Comparison of ENCODE assay signal across 23 cellular contexts in genomic region chr17:68542698-68543463, GRCh38. TPM values are rescaled to one million over a fixed set of nuclear protein-coding genes. Genes with fewer than 3 reads are reported as not detected.
"Had no signal": no experiment of that assay in that cellular context is flagged by ENCODE, and none has a peak within 500 bp of the region (broad histone marks: within the 10 kb centered on the region; RNA-seq: fewer than 3 reads in every experiment).

No MANE protein-coding gene starts in this region.

- ATAC-seq: activated naive CD8-positive, alpha-beta T cell treated with anti-CD3 and anti-CD28 coated beads, Interleukin-2, amount 50 U/mL, for 24 hours; activated T-helper 17 cell treated with anti-CD3 and anti-CD28 coated beads, Interleukin-2, amount 50 U/mL, for 72 hours; gastrocnemius medialis; naive thymus-derived CD8-positive, alpha-beta T cell had no signal

- H3K27me3 ChIP-seq: breast epithelium, gastrocnemius medialis, heart right ventricle had no signal

- H3K4me1 ChIP-seq: breast epithelium, parathyroid adenoma had no signal

- H3K9ac ChIP-seq: parathyroid adenoma had no signal

- FAIRE-seq: islet of Langerhans, small intestine had no signal

- H3K4me3 ChIP-seq: breast epithelium, gastrocnemius medialis, heart right ventricle had no signal

- H3K27ac Mint-ChIP-seq: activated naive CD8-positive, alpha-beta T cell treated with anti-CD3 and anti-CD28 coated beads, Interleukin-2, amount 50 U/mL, for 24 hours; activated T-helper 17 cell treated with anti-CD3 and anti-CD28 coated beads, Interleukin-2, amount 50 U/mL, for 72 hours; dendritic cell treated with granulocyte-macrophage colony-stimulating factor and Interleukin-4, amounts not matched to agents 40 ng/mL and 50 ng/mL, for 4 days; stimulated activated naive CD8-positive, alpha-beta T cell treated with anti-CD3 and anti-CD28 coated beads, Interleukin-15, Interleukin-2, amounts not matched to agents 100 ng/mL and 50 ng/mL, for 24 hours; T-helper 2 cell treated with Interferon-gamma antibody and Interleukin-4, amounts not matched to agents 5 μg/mL and 100 μg/mL, for 36 hours had no signal

- H3K4me3 Mint-ChIP-seq: activated naive CD8-positive, alpha-beta T cell treated with anti-CD3 and anti-CD28 coated beads, Interleukin-2, amount 50 U/mL, for 24 hours; activated T-helper 17 cell treated with anti-CD3 and anti-CD28 coated beads, Interleukin-2, amount 50 U/mL, for 72 hours; dendritic cell treated with granulocyte-macrophage colony-stimulating factor and Interleukin-4, amounts not matched to agents 40 ng/mL and 50 ng/mL, for 4 days; naive thymus-derived CD8-positive, alpha-beta T cell; stimulated activated naive CD8-positive, alpha-beta T cell treated with anti-CD3 and anti-CD28 coated beads, Interleukin-15, Interleukin-2, amounts not matched to agents 100 ng/mL and 50 ng/mL, for 24 hours; T-helper 2 cell treated with Interferon-gamma antibody and Interleukin-4, amounts not matched to agents 5 μg/mL and 100 μg/mL, for 36 hours had no signal

- H3K27me3 Mint-ChIP-seq: activated naive CD8-positive, alpha-beta T cell treated with anti-CD3 and anti-CD28 coated beads, Interleukin-2, amount 50 U/mL, for 24 hours; activated T-helper 17 cell treated with anti-CD3 and anti-CD28 coated beads, Interleukin-2, amount 50 U/mL, for 72 hours; dendritic cell treated with granulocyte-macrophage colony-stimulating factor and Interleukin-4, amounts not matched to agents 40 ng/mL and 50 ng/mL, for 4 days; naive thymus-derived CD8-positive, alpha-beta T cell; stimulated activated naive CD8-positive, alpha-beta T cell treated with anti-CD3 and anti-CD28 coated beads, Interleukin-15, Interleukin-2, amounts not matched to agents 100 ng/mL and 50 ng/mL, for 24 hours had no signal

- H3K79me2 ChIP-seq: parathyroid adenoma had no signal

- H3K9me3 Mint-ChIP-seq: activated naive CD8-positive, alpha-beta T cell treated with anti-CD3 and anti-CD28 coated beads, Interleukin-2, amount 50 U/mL, for 24 hours; activated T-helper 17 cell treated with anti-CD3 and anti-CD28 coated beads, Interleukin-2, amount 50 U/mL, for 72 hours; dendritic cell treated with granulocyte-macrophage colony-stimulating factor and Interleukin-4, amounts not matched to agents 40 ng/mL and 50 ng/mL, for 4 days; stimulated activated naive CD8-positive, alpha-beta T cell treated with anti-CD3 and anti-CD28 coated beads, Interleukin-15, Interleukin-2, amounts not matched to agents 100 ng/mL and 50 ng/mL, for 24 hours; T-helper 2 cell treated with Interferon-gamma antibody and Interleukin-4, amounts not matched to agents 5 μg/mL and 100 μg/mL, for 36 hours had no signal

- DNase-seq: activated CD4-positive, alpha-beta T cell treated with anti-CD3 and anti-CD28 coated beads, Interleukin-2, amount 50 U/mL, for 1 hour; activated naive CD4-positive, alpha-beta T cell treated with Interleukin-2 at 50 U/mL for 16 hours; activated naive CD8-positive, alpha-beta T cell treated with anti-CD3 and anti-CD28 coated beads, Interleukin-2, amount 50 U/mL, for 24 hours; aorta; effector memory CD4-positive, alpha-beta T cell; gastrocnemius medialis; heart right ventricle; mesenchymal stem cell; naive thymus-derived CD8-positive, alpha-beta T cell; right cardiac atrium; small intestine; stimulated activated CD4-positive, alpha-beta T cell treated with anti-CD3 and anti-CD28 coated beads, Interleukin-4, amount 100 ng/mL, for 4 hours; stimulated activated CD8-positive, alpha-beta memory T cell treated with anti-CD3 and anti-CD28 coated beads, Interleukin-4, amount 100 ng/mL, for 48 hours; SW 1271 had no signal

- H2AFZ ChIP-seq: parathyroid adenoma had no signal

- H3K9me3 ChIP-seq: gastrocnemius medialis had no signal

- H3K27ac ChIP-seq: epithelial cell of prostate, gastrocnemius medialis, parathyroid adenoma had no signal

- H3K4me1 Mint-ChIP-seq: activated naive CD8-positive, alpha-beta T cell treated with anti-CD3 and anti-CD28 coated beads, Interleukin-2, amount 50 U/mL, for 24 hours; activated T-helper 17 cell treated with anti-CD3 and anti-CD28 coated beads, Interleukin-2, amount 50 U/mL, for 72 hours had no signal

RNA-seq across cellular contexts. Expression of gene FAM20A, which starts 58.3 kb away (rescaled TPM):
- total RNA-seq: activated CD8-positive, alpha-beta memory T cell treated with anti-CD3 and anti-CD28 coated beads for 36 hours; activated T-helper 17 cell treated with anti-CD3 and anti-CD28 coated beads, Interleukin-2, amount 50 U/mL, for 72 hours; naive thymus-derived CD8-positive, alpha-beta T cell had no signal
